17 cellular contexts compared by ENCODE assay signal in the genomic region with DNA sequence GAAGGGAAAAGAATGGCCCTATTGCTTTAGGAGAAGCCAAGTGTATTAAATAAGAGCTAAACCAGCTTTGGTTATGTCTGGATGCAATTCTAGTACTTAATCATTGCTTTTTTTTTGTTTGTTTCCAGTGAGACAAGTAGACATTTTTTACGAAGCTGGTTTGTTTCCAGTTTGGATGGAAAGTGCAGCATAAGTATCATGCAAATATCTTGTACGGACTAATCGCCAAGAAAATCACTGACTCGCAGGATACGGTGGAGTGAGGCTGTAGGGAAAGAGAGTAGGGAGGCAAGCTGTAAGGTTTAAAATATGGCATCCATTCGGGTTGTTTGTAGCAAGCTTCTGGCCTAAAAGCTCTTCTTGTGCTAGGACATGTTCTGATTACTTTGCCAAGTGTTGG.
A peak's percentile ranks its signal among the peaks of the same experiment; 100 is the strongest.
DNase-seq lines count a peak whose midpoint lies in the region; ATAC-seq, FAIRE-seq and TF ChIP-seq lines count a peak whose summit lies in the region.
"Had no signal": no experiment of that assay in that cellular context is flagged by ENCODE, and none has a peak within 500 bp of the region (broad histone marks: within the 10 kb centered on the region; RNA-seq: fewer than 3 reads in every experiment).

No MANE protein-coding gene starts in this region.

- TF ChIP-seq EP300 in esophagus muscularis mucosa (IDR thresholded peaks at IDR 0.05): no peak

- no peak overlapping the region for H3K4ac ChIP-seq in mesenchymal stem cell (ENCODE audit: low read depth in 1 of 2, low read length in 2 of 2)

- H3K27me3 ChIP-seq in esophagus muscularis mucosa (no peaks in the 10 kb centered on the region), mesenchymal stem cell (ENCODE audit: control insufficient read depth in 1 of 2, insufficient read depth in 1 of 2, low read length in 2 of 2) (no peaks in the 10 kb centered on the region), small intestine (ENCODE audit: control insufficient read depth in 2 of 2, insufficient read depth in 2 of 2, low read length in 2 of 2) (no peaks in the 10 kb centered on the region)
- H3K27me3 ChIP-seq in CD8-positive, alpha-beta memory T cell (ENCODE audit: insufficient read depth, low read length, poor library complexity, severe bottlenecking): no peaks in the 10 kb centered on the region

- peak overlapping the region in 1 of 2 experiments; percentile 75 for H3K18ac ChIP-seq in mesenchymal stem cell (ENCODE audit: low read depth in 1 of 2, low read length in 2 of 2)

- peak overlapping the region; percentile 61 for H4K91ac ChIP-seq in mesenchymal stem cell (ENCODE audit: low read length)

- no peak for TF ChIP-seq POLR2A in esophagus muscularis mucosa (IDR thresholded peaks at IDR 0.05; ENCODE audit: low read depth)

- H2AFZ ChIP-seq in mesenchymal stem cell (ENCODE audit: low read depth, low read length): no peak overlapping the region
- H2AFZ ChIP-seq: GM23248 had no signal

- H2AK5ac ChIP-seq in mesenchymal stem cell (ENCODE audit: low read length, severe bottlenecking): no peak overlapping the region

- no peak overlapping the region for H3K4me3 Mint-ChIP-seq in CD8-positive, alpha-beta memory T cell
- H3K4me3 Mint-ChIP-seq: B cell had no signal

- H4K8ac ChIP-seq in mesenchymal stem cell (ENCODE audit: low read length): no peak overlapping the region

- H3K14ac ChIP-seq in mesenchymal stem cell (ENCODE audit: low read length in 2 of 2): no peak overlapping the region

- H3K9me3 ChIP-seq in esophagus muscularis mucosa: no peaks in the 10 kb centered on the region
- H3K9me3 ChIP-seq in mesenchymal stem cell (ENCODE audit: control insufficient read depth, low read length): no peaks in the 10 kb centered on the region
- H3K9me3 ChIP-seq in small intestine (ENCODE audit: control insufficient read depth, low read depth): no peaks in the 10 kb centered on the region
- no peaks in the 10 kb centered on the region for H3K9me3 ChIP-seq in CD8-positive, alpha-beta memory T cell (ENCODE audit: low read length)

- H3K27me3 Mint-ChIP-seq in CD8-positive, alpha-beta memory T cell: peaks cover 0 to 3% of the 10 kb centered on the region in 2 donors

- H3K23ac ChIP-seq in mesenchymal stem cell (ENCODE audit: low read length in 2 of 2): no peak overlapping the region

- no peak for TF ChIP-seq CTCF in 22Rv1 (IDR thresholded peaks at IDR 0.05)
- TF ChIP-seq CTCF in esophagus muscularis mucosa (IDR thresholded peaks at IDR 0.05): no peak

- peak overlapping the region in 1 of 4 donors; percentile 11 for H3K4me3 ChIP-seq in esophagus muscularis mucosa
- H3K4me3 ChIP-seq in mesenchymal stem cell (ENCODE audit: insufficient read depth in 1 of 2, low read depth in 1 of 2, low read length in 2 of 2): no peak overlapping the region
- H3K4me3 ChIP-seq in small intestine (ENCODE audit: low read depth in 1 of 2, low read length in 2 of 2): no peak overlapping the region
- H3K4me3 ChIP-seq in CD8-positive, alpha-beta memory T cell (ENCODE audit: low read length): no peak overlapping the region
- H3K4me3 ChIP-seq: GM23248 had no signal

- no peak overlapping the region for H2BK12ac ChIP-seq in mesenchymal stem cell (ENCODE audit: low read length in 2 of 2)

- H3K9ac ChIP-seq in mesenchymal stem cell (ENCODE audit: low read length): no peak overlapping the region
- H3K9ac ChIP-seq: GM23248 had no signal

- WGBS in esophagus muscularis mucosa: 26% methylated on average over 6 of the region's 6 CpGs
- WGBS in mesenchymal stem cell: 72% methylated on average over 5 of the region's 6 CpGs
- 62 to 90% (median 80%) methylated on average over 6 of the region's 6 CpGs for WGBS in small intestine, 3 donors

- no peak overlapping the region for H3K27ac Mint-ChIP-seq in CD8-positive, alpha-beta memory T cell
- H3K27ac Mint-ChIP-seq: B cell had no signal

- no peak for FAIRE-seq in small intestine (lab: Jason Lieb, UNC)
- FAIRE-seq: G401.6 had no signal

- H3K4me2 ChIP-seq in mesenchymal stem cell (ENCODE audit: low read length, poor library complexity, severe bottlenecking): no peak overlapping the region

- peaks cover 0 to 2% (median 0%) of the 10 kb centered on the region in 5 donors for H3K9me3 Mint-ChIP-seq in CD8-positive, alpha-beta memory T cell

- H3K79me1 ChIP-seq in mesenchymal stem cell (replicated peaks; ENCODE audit: low read length, poor library complexity, severe bottlenecking): no peaks in the 10 kb centered on the region

- CTCF ChIA-PET in CD8-positive, alpha-beta memory T cell (lab: Charles Lee): no interaction called here

- intact Hi-C loops in esophagus muscularis mucosa (cut with DNase I): no loop called here

- no peak overlapping the region for H2BK15ac ChIP-seq in mesenchymal stem cell (ENCODE audit: low read depth, poor library complexity, severe bottlenecking)

- H3K36me3 ChIP-seq in esophagus muscularis mucosa (no peaks in the 10 kb centered on the region), mesenchymal stem cell (ENCODE audit: control insufficient read depth in 1 of 2, insufficient read depth in 2 of 2, low read depth in 1 of 2, low read length in 2 of 2) (no peaks in the 10 kb centered on the region), small intestine (ENCODE audit: control insufficient read depth in 2 of 2, insufficient read depth in 2 of 2, low read length in 2 of 2) (no peaks in the 10 kb centered on the region)
- H3K36me3 ChIP-seq in CD8-positive, alpha-beta memory T cell (ENCODE audit: insufficient read depth, low read length): no peaks in the 10 kb centered on the region

- no peak overlapping the region for H2BK5ac ChIP-seq in mesenchymal stem cell (ENCODE audit: low read depth, low read length, poor library complexity, severe bottlenecking)

- peak overlapping the region; percentile 59 for H3K27ac ChIP-seq in 22Rv1
- peak overlapping the region; percentile 55 to 70 (median 61) for H3K27ac ChIP-seq in esophagus muscularis mucosa (replicated peaks in 1 of 4)
- H3K27ac ChIP-seq in mesenchymal stem cell (ENCODE audit: low read length, poor library complexity, severe bottlenecking): no peak overlapping the region
- H3K27ac ChIP-seq in small intestine (ENCODE audit: low read depth in 1 of 2, low read length in 1 of 2): no peak overlapping the region
- H3K27ac ChIP-seq in CD8-positive, alpha-beta memory T cell (ENCODE audit: low read depth, low read length): no peak overlapping the region
- H3K27ac ChIP-seq: GM23248 had no signal

- peaks cover 0 to 69% (median 31%) of the 10 kb centered on the region in 4 donors for H3K4me1 ChIP-seq in esophagus muscularis mucosa
- no peaks in the 10 kb centered on the region for H3K4me1 ChIP-seq in mesenchymal stem cell (ENCODE audit: control insufficient read depth, insufficient read depth, low read depth, low read length)
- H3K4me1 ChIP-seq in small intestine (ENCODE audit: control insufficient read depth in 2 of 2, insufficient read depth in 1 of 2, low read depth in 1 of 2, low read length in 1 of 2): no peaks in the 10 kb centered on the region
- no peaks in the 10 kb centered on the region for H3K4me1 ChIP-seq in CD8-positive, alpha-beta memory T cell (ENCODE audit: insufficient read depth, low read length)

- H3K36me3 Mint-ChIP-seq in CD8-positive, alpha-beta memory T cell: no peaks in the 10 kb centered on the region

- POLR2A ChIA-PET in CD8-positive, alpha-beta memory T cell (lab: Charles Lee): no interaction called here

- no peaks in the 10 kb centered on the region for H3K4me1 Mint-ChIP-seq in CD8-positive, alpha-beta memory T cell
- H3K4me1 Mint-ChIP-seq: B cell had no signal

- ATAC-seq in HG02610 (IDR thresholded peaks at IDR 0.05; ENCODE audit: unreplicated experiment) (no peak), GM19324 (IDR thresholded peaks at IDR 0.05; ENCODE audit: low FRiP score, unreplicated experiment) (no peak)

- DNase-seq in esophagus muscularis mucosa (ENCODE audit: extremely low spot score) (no peak), mesenchymal stem cell (peak; percentile 38), small intestine (peak; percentile 21), GOT3 (lab: John Stamatoyannopoulos, UW) (no peak)
- no peak for DNase-seq in CD8-positive, alpha-beta memory T cell
- DNase-seq: 8988T, COR-L47, DMS 273 treated with DMSO at 0.1 percent for 48 hours, GM23248, NCI-H1417 treated with DMSO at 0.1 percent for 48 hours, NCI-H187 treated with DMSO at 0.1 percent for 48 hours, NCI-H526 had no signal

- no peak overlapping the region for H2BK120ac ChIP-seq in mesenchymal stem cell (ENCODE audit: low read depth, low read length)

Comparison
In these comparisons a context has a peak if more than half of its experiments do, and no peak if none do; other contexts are left out.
1. H3K27ac ChIP-seq: peak in 22Rv1 (single experiment) and esophagus muscularis mucosa (4 of 4); none in mesenchymal stem cell (single experiment), small intestine (0 of 2) and CD8-positive, alpha-beta memory T cell (single experiment).
2. DNase-seq: peak in mesenchymal stem cell (single experiment) and small intestine (single experiment); none in esophagus muscularis mucosa (single experiment), GOT3 (single experiment) and CD8-positive, alpha-beta memory T cell (0 of 5).